In genomic region chr10:23467548-23467947, GRCh38 we compare ENCODE assay signal across 28 cellular contexts.
"Had no signal": no experiment of that assay in that cellular context is flagged by ENCODE, and none has a peak within 500 bp of the region (broad histone marks: within the 10 kb centered on the region; RNA-seq: fewer than 3 reads in every experiment).

No MANE protein-coding gene starts in this region.

- ATAC-seq: Panc1, Right ventricle myocardium inferior, SK-N-SH treated with all-trans-retinoic acid at 6 μM for 48 hours had no signal

- DNase-seq: Kasumi-1, KG1, MG63, MV-4-11, NCI-H1092, NCI-H1105, NCI-H1417 treated with DMSO at 0.1 percent for 48 hours, NCI-H1436 treated with DMSO at 0.1 percent for 48 hours, NCI-H1694 treated with DMSO at 0.1 percent for 48 hours, NCI-H187 treated with DMSO at 0.1 percent for 48 hours, NCI-H2029, NCI-H2081, NCI-H2171, NCI-H226, NCI-H446 treated with DMSO at 0.1 percent for 48 hours, NCI-H510A, NCI-H524, NCI-H526, NCI-H69, NCI-H748 treated with DMSO at 0.1 percent for 48 hours, NCI-H82, PC-9, SHP77, SIG-M5, SJCRH30 had no signal
